9 cellular contexts compared by ENCODE assay signal in the genomic region with DNA sequence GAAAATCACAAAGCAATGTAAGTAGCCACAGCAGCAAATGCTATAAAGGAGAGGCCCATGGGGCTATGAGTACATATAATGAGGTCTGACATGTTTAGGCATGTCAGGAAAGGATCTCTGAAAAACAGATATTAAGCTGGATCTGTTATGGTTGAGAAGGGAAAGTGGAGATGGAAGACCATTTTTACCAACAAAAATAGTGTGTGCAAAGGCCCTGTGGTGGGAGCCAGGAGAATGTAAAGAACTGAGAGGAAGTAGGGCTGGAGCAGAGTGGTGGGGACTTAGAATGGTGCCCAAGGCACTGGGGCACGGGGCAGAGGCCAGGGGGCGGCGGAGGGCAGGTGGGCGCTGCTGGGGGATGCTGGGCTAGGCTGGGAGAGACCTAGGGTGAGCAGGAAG. TPM values are rescaled to one million over a fixed set of nuclear protein-coding genes. Genes with fewer than 3 reads are reported as not detected.
A peak's percentile ranks its signal among the peaks of the same experiment; 100 is the strongest.
DNase-seq lines count a peak whose midpoint lies in the region; ATAC-seq, FAIRE-seq and TF ChIP-seq lines count a peak whose summit lies in the region.
"Had no signal": no experiment of that assay in that cellular context is flagged by ENCODE, and none has a peak within 500 bp of the region (broad histone marks: within the 10 kb centered on the region; RNA-seq: fewer than 3 reads in every experiment).

No MANE protein-coding gene starts in this region.

- H3K4me2 ChIP-seq in A549 (peak overlapping the region; percentile 70), HCT116 (ENCODE audit: low read length) (peak overlapping the region; percentile 69)

- H3K36me3 ChIP-seq in HCT116 (ENCODE audit: control insufficient read depth in 1 of 2, insufficient read depth in 2 of 2, low read length in 2 of 2) (no peaks in the 10 kb centered on the region), adipocyte (ENCODE audit: control insufficient read depth, insufficient read depth, low read length, severe bottlenecking) (no peaks in the 10 kb centered on the region), mesodermal cell (ENCODE audit: control insufficient read depth, insufficient read depth, low read length) (no peaks in the 10 kb centered on the region)

- no peaks in the 10 kb centered on the region for H3K9me2 ChIP-seq in HCT116 (ENCODE audit: insufficient read depth)

- H3K9me3 ChIP-seq in A549: no peaks in the 10 kb centered on the region
- no peaks in the 10 kb centered on the region for H3K9me3 ChIP-seq in HCT116 (ENCODE audit: control insufficient read depth in 1 of 2, insufficient read depth in 1 of 2, low read depth in 1 of 2, low read length in 2 of 2)
- no peaks in the 10 kb centered on the region for H3K9me3 ChIP-seq in adipocyte (ENCODE audit: control insufficient read depth, low read length)
- no peaks in the 10 kb centered on the region for H3K9me3 ChIP-seq in mesodermal cell (ENCODE audit: control insufficient read depth, low read length)

- DNase-seq in A549 (ENCODE audit: low read depth in 1 of 2, low spot score in 1 of 2): no peak
- no peak for DNase-seq in HCT116 (ENCODE audit: low read depth, low spot score)
- DNase-seq in adipocyte (ENCODE audit: low read depth): no peak
- DNase-seq in NCI-H2029 treated with DMSO at 0.1 percent for 48 hours (lab: John Stamatoyannopoulos, UW): no peak
- no peak for DNase-seq in NCI-H510A (lab: John Stamatoyannopoulos, UW)
- DNase-seq: caudate nucleus had no signal

- H2AFZ ChIP-seq in HCT116 (ENCODE audit: low read depth, low read length, poor library complexity, severe bottlenecking): no peak overlapping the region

- no peak overlapping the region for H3K9ac ChIP-seq in HCT116 (ENCODE audit: low read length)
- H3K9ac ChIP-seq in adipocyte (ENCODE audit: low read length): peak overlapping the region; percentile 80

- intact Hi-C loops in HCT116 (cut with micrococcal nuclease): no loop called here

- 89% methylated on average over 4 of the region's 4 CpGs for WGBS in A549 (ENCODE audit: missing lambda C conversion rate)
- WGBS in mesodermal cell (ENCODE audit: insufficient coverage in 2 of 2), 2 experiments: 95 to 100% methylated on average over 4 of the region's 4 CpGs

- TF ChIP-seq POLR2A in A549 (IDR thresholded peaks at IDR 0.05; ENCODE audit: low read length) (no peak), HCT116 (IDR thresholded peaks at IDR 0.05; ENCODE audit: borderline replicate concordance, extremely low read depth, insufficient read depth, insufficient read length) (no peak)

- TF ChIP-seq CTCF in A549 (IDR thresholded peaks at IDR 0.05): no peak
- TF ChIP-seq CTCF in HCT116 (IDR thresholded peaks at IDR 0.05 in 2 of 3, conservative IDR thresholded peaks at IDR 0.05 in 1 of 3; ENCODE audit: borderline replicate concordance in 1 of 3, insufficient read depth in 1 of 3, low read depth in 2 of 3, low read length in 2 of 3): no peak

- H3K4me3 ChIP-seq in A549 (no peak overlapping the region), HCT116 (replicated peaks in 1 of 2; ENCODE audit: low read depth in 1 of 2, low read length in 2 of 2) (no peak overlapping the region), adipocyte (ENCODE audit: low read length) (peak overlapping the region; percentile 42), mesodermal cell (ENCODE audit: extremely low read depth, insufficient read depth, low read length, poor library complexity, severe bottlenecking) (no peak overlapping the region)

- no peaks in the 10 kb centered on the region for H3K79me2 ChIP-seq in HCT116 (ENCODE audit: insufficient read depth, low read length)

- ATAC-seq in A549 (peak in 1 of 2 experiments; percentile 6; a peak in 2 of 6 replicates), HCT116 (no peak), GM18502 (IDR thresholded peaks at IDR 0.05; ENCODE audit: poor library complexity, unreplicated experiment) (no peak), HG02981 (IDR thresholded peaks at IDR 0.05; ENCODE audit: unreplicated experiment) (no peak)

- TF ChIP-seq EP300 in A549 (IDR thresholded peaks at IDR 0.05): no peak

- POLR2A ChIA-PET in A549 (lab: Yijun Ruan, JAX) (interaction anchor here (1.2 kb wide), 1 partner anchor 60 kb away, joined by 10 read pairs; no protein-coding TSS in a partner anchor), HCT116 (lab: Charles Lee) (no interaction called here)

- H3K27me3 ChIP-seq in HCT116 (ENCODE audit: insufficient read depth, low read length): no peaks in the 10 kb centered on the region
- no peaks in the 10 kb centered on the region for H3K27me3 ChIP-seq in adipocyte (replicated peaks; ENCODE audit: control insufficient read depth, insufficient read depth, low read length)

- H3K27ac ChIP-seq in A549 (peak overlapping the region; percentile 89 to 96), HCT116 (ENCODE audit: low read depth, low read length) (peak overlapping the region; percentile 32), mesodermal cell (ENCODE audit: low read depth, low read length, severe bottlenecking) (peak overlapping the region; percentile 82)

- CTCF ChIA-PET in A549 (lab: Yijun Ruan, JAX): interaction anchor here (0.8 to 3.8 kb wide), 5 partner anchors 11 to 300 kb away, joined by 3 to 20 read pairs (median 4); no protein-coding TSS in a partner anchor
- CTCF ChIA-PET in HCT116 (lab: Charles Lee): no interaction called here

- no peak for FAIRE-seq in A549 (lab: Jason Lieb, UNC)

- H3K4me1 ChIP-seq in A549 (peaks cover 80% of the 10 kb centered on the region), HCT116 (ENCODE audit: control insufficient read depth in 1 of 2, insufficient read depth in 2 of 2, low read length in 2 of 2) (peaks cover 12 to 22% of the 10 kb centered on the region in 2 experiments), adipocyte (ENCODE audit: control insufficient read depth, insufficient read depth, low read length) (peaks cover 42% of the 10 kb centered on the region), mesodermal cell (ENCODE audit: control insufficient read depth, insufficient read depth, low read length, poor library complexity, severe bottlenecking) (peaks cover 12% of the 10 kb centered on the region)

- RAD21 ChIA-PET in HCT116 (lab: Charles Lee; ENCODE audit: low non-redundant PET in 1 of 2, low total read pairs in 2 of 2, uncharacterized antibody in 2 of 2, unreplicated experiment in 2 of 2): no interaction called here

- TF ChIP-seq RAD21 in A549 (conservative IDR thresholded peaks at IDR 0.05 in 1 of 2, IDR thresholded peaks at IDR 0.05 in 1 of 2): no peak
- no peak for TF ChIP-seq RAD21 in HCT116 (IDR thresholded peaks at IDR 0.05; ENCODE audit: low read depth)

- no peaks in the 10 kb centered on the region for H4K20me1 ChIP-seq in HCT116 (ENCODE audit: insufficient read depth)

- no TSS peak for BruUV-seq in HCT116 (replicated peaks; lab: Mats Ljungman, UMichigan)

TF ChIP-seq in A549, 52 proteins besides CTCF, POLR2A, EP300 and RAD21:
- TF ChIP-seq HDAC2 (IDR thresholded peaks at IDR 0.05) (peak; percentile 96), CHD2 (IDR thresholded peaks at IDR 0.05; ENCODE audit: low read length, partially characterized antibody) (no peak), CBX2 (IDR thresholded peaks at IDR 0.05; ENCODE audit: borderline replicate concordance, low read depth) (no peak), TP53 (CRISPR knock-in tag; IDR thresholded peaks at IDR 0.05) (0 out of 2 replicates have a peak, but pooled peaks have one; percentile 34), CHD4 (IDR thresholded peaks at IDR 0.05; ENCODE audit: borderline replicate concordance) (0 out of 2 replicates have a peak, but pooled peaks have one; percentile 57), KDM1A (IDR thresholded peaks at IDR 0.05; ENCODE audit: low read depth) (peak; percentile 96; the same call in 1 of the 2 replicates)

TF ChIP-seq in HCT116, 20 proteins besides CTCF, POLR2A, EP300 and RAD21 (continues in another document):
- TF ChIP-seq CEBPB (IDR thresholded peaks at IDR 0.05; ENCODE audit: low read depth) (no peak), YY1 (IDR thresholded peaks at IDR 0.05; ENCODE audit: extremely low read depth, insufficient replicate concordance, low read depth, low read length) (no peak), ZNF274 (IDR thresholded peaks at IDR 0.05; ENCODE audit: low read depth, low read length) (no peak), CBX3 (IDR thresholded peaks at IDR 0.05; ENCODE audit: low read depth) (no peak)
- TF ChIP-seq, protein P1, sequence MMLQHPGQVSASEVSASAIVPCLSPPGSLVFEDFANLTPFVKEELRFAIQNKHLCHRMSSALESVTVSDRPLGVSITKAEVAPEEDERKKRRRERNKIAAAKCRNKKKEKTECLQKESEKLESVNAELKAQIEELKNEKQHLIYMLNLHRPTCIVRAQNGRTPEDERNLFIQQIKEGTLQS (IDR thresholded peaks at IDR 0.05): no peak
- TF ChIP-seq, protein P2, sequence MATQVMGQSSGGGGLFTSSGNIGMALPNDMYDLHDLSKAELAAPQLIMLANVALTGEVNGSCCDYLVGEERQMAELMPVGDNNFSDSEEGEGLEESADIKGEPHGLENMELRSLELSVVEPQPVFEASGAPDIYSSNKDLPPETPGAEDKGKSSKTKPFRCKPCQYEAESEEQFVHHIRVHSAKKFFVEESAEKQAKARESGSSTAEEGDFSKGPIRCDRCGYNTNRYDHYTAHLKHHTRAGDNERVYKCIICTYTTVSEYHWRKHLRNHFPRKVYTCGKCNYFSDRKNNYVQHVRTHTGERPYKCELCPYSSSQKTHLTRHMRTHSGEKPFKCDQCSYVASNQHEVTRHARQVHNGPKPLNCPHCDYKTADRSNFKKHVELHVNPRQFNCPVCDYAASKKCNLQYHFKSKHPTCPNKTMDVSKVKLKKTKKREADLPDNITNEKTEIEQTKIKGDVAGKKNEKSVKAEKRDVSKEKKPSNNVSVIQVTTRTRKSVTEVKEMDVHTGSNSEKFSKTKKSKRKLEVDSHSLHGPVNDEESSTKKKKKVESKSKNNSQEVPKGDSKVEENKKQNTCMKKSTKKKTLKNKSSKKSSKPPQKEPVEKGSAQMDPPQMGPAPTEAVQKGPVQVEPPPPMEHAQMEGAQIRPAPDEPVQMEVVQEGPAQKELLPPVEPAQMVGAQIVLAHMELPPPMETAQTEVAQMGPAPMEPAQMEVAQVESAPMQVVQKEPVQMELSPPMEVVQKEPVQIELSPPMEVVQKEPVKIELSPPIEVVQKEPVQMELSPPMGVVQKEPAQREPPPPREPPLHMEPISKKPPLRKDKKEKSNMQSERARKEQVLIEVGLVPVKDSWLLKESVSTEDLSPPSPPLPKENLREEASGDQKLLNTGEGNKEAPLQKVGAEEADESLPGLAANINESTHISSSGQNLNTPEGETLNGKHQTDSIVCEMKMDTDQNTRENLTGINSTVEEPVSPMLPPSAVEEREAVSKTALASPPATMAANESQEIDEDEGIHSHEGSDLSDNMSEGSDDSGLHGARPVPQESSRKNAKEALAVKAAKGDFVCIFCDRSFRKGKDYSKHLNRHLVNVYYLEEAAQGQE (IDR thresholded peaks at IDR 0.05; ENCODE audit: low read depth): no peak

RNA-seq across cellular contexts. Expression of a gene that starts 5.1 kb away (rescaled TPM):
- 384 and 415 TPM in 2 replicates for polyA plus RNA-seq in A549 (2011; rRNA removed)
- 107 and 152 TPM in 2 replicates for polyA plus RNA-seq in A549 (2012; cell fraction: cytosol; rRNA removed)
- 116 and 183 TPM in 2 replicates for polyA plus RNA-seq in A549 (2012; cell fraction: nucleus; rRNA removed)
- polyA plus RNA-seq in A549 (2017; fragmentation: RNase III; extraction: RNeasy Plus Mini Kit Qiagen cat#74134 plus additional on column Dnase treatment): 96.9 to 104 TPM (median 100 TPM) in 3 replicates
- 677 and 730 TPM in 2 replicates for polyA minus RNA-seq in A549 (2011; rRNA and poly(A)+ RNA removed)
- total RNA-seq in HCT116 (2021; ENCODE audit: unreplicated experiment): 72.5 TPM
- 46.9 and 54.3 TPM in 2 replicates for polyA plus RNA-seq in HCT116 (2012)
- polyA plus RNA-seq in mesodermal cell (2013, experiment 1 of 2): 89.7 TPM
- polyA plus RNA-seq in mesodermal cell (2013, experiment 2 of 2): 101 TPM

Comparison
In these comparisons a context has a peak if more than half of its experiments do, and no peak if none do; other contexts are left out.
1. H3K27ac ChIP-seq: peak in every context shown above with its lines; median percentile 92 in A549; 82 in mesodermal cell; 32 in HCT116.